1 cellular context compared by ENCODE assay signal in the genomic region with DNA sequence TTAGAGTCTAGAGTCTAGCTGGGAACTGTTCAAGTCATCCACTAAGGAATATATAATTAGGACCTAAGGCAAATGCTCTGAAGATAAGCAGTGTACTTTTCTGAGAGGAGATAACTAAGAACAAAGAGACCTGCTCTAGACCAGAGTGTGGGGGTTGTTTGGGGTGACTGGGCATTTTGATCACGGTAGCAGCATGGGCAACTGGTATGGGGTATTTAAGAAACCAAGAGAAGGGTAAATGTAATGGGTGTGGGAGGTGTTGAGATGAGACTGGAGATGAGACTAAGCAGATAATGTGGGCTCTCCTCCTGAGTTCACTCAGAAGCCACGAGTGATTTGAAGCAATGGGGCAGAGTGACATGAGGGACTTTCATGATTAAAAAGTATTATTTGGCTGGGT.
TF ChIP-seq lines count a peak whose summit lies in the region.

No MANE protein-coding gene starts in this region.

TF ChIP-seq in HepG2, 621 proteins besides CTCF, POLR2A, EP300 and RAD21 (continued from another document):
- TF ChIP-seq, protein P1, sequence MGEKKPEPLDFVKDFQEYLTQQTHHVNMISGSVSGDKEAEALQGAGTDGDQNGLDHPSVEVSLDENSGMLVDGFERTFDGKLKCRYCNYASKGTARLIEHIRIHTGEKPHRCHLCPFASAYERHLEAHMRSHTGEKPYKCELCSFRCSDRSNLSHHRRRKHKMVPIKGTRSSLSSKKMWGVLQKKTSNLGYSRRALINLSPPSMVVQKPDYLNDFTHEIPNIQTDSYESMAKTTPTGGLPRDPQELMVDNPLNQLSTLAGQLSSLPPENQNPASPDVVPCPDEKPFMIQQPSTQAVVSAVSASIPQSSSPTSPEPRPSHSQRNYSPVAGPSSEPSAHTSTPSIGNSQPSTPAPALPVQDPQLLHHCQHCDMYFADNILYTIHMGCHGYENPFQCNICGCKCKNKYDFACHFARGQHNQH (CRISPR knock-in tag; IDR thresholded peaks at IDR 0.05), result no peak
- TF ChIP-seq HCFC1 (IDR thresholded peaks at IDR 0.05; ENCODE audit: low read depth, low read length), result no peak
- TF ChIP-seq, protein P2, sequence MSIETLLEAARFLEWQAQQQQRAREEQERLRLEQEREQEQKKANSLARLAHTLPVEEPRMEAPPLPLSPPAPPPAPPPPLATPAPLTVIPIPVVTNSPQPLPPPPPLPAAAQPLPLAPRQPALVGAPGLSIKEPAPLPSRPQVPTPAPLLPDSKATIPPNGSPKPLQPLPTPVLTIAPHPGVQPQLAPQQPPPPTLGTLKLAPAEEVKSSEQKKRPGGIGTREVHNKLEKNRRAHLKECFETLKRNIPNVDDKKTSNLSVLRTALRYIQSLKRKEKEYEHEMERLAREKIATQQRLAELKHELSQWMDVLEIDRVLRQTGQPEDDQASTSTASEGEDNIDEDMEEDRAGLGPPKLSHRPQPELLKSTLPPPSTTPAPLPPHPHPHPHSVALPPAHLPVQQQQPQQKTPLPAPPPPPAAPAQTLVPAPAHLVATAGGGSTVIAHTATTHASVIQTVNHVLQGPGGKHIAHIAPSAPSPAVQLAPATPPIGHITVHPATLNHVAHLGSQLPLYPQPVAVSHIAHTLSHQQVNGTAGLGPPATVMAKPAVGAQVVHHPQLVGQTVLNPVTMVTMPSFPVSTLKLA (IDR thresholded peaks at IDR 0.05), result peak; percentile 47; the same call in 1 of the 2 replicates
- no peak for TF ChIP-seq ARHGAP35 (CRISPR knock-in tag; IDR thresholded peaks at IDR 0.05; ENCODE audit: borderline replicate concordance)
- TF ChIP-seq ZNF354B (CRISPR knock-in tag; IDR thresholded peaks at IDR 0.05), result no peak
